8 cellular contexts compared by ENCODE assay signal in genomic region chr17:82228842-82229685, GRCh38. TPM values are rescaled to one million over a fixed set of nuclear protein-coding genes. Genes with fewer than 3 reads are reported as not detected.
DNase-seq lines count a peak whose midpoint lies in the region; ATAC-seq and TF ChIP-seq lines count a peak whose summit lies in the region.

SLC16A3 (plus strand) TSS chr17:82229042; CDS start chr17:82236009, 6,967 bp downstream.

- peak in 1 of 2 donors; percentile 71 for TF ChIP-seq POLR2A in vagina (IDR thresholded peaks at IDR 0.05)

- peak; percentile 78 for DNase-seq in DMS 273 (lab: John Stamatoyannopoulos, UW; ENCODE audit: unreplicated experiment)
- DNase-seq in DMS 273 treated with DMSO at 0.1 percent for 48 hours (lab: John Stamatoyannopoulos, UW): no peak
- peak; percentile 61 for DNase-seq in NOMO-1 treated with DMSO at 0.1 percent for 48 hours (lab: John Stamatoyannopoulos, UW; ENCODE audit: unreplicated experiment)
- peak; percentile 68 for DNase-seq in fibroblast of the aortic adventitia (ENCODE audit: low read depth)
- no peak for DNase-seq in neural crest cell (ENCODE audit: low read depth, low spot score)
- DNase-seq in vagina (ENCODE audit: extremely low spot score in 2 of 2): no peak

- H3K27ac Mint-ChIP-seq in activated T-helper 17 cell treated with anti-CD3 and anti-CD28 coated beads, Interleukin-2, amount 50 U/mL, for 72 hours: peak within 1 kb of the TSS; percentile 85
- H3K27ac Mint-ChIP-seq in neural crest cell (ENCODE audit: unreplicated experiment): no peak within 1 kb of the TSS

- H3K4me1 ChIP-seq in vagina: peaks cover 41% of the 10 kb centered on the region

- TF ChIP-seq CTCF in fibroblast of the aortic adventitia (IDR thresholded peaks at IDR 0.05; ENCODE audit: insufficient read depth, low read length): no peak
- TF ChIP-seq CTCF in neural crest cell (conservative IDR thresholded peaks at IDR 0.05): no peak
- no peak for TF ChIP-seq CTCF in vagina (IDR thresholded peaks at IDR 0.05)

- H3K36me3 Mint-ChIP-seq in activated T-helper 17 cell treated with anti-CD3 and anti-CD28 coated beads, Interleukin-2, amount 50 U/mL, for 72 hours (ENCODE audit: low read depth): peaks cover 33% of the 10 kb centered on the region
- no peaks in the 10 kb centered on the region for H3K36me3 Mint-ChIP-seq in neural crest cell (ENCODE audit: low read depth)

- no peaks in the 10 kb centered on the region for H3K27me3 Mint-ChIP-seq in activated T-helper 17 cell treated with anti-CD3 and anti-CD28 coated beads, Interleukin-2, amount 50 U/mL, for 72 hours
- peaks cover 26% of the 10 kb centered on the region for H3K27me3 Mint-ChIP-seq in neural crest cell (ENCODE audit: low read depth)

- ATAC-seq in HG02759 (IDR thresholded peaks at IDR 0.05; ENCODE audit: unreplicated experiment): peak; percentile 49
- peak; percentile 67 for ATAC-seq in activated T-helper 17 cell treated with anti-CD3 and anti-CD28 coated beads, Interleukin-2, amount 50 U/mL, for 72 hours (replicated peaks)

- H3K36me3 ChIP-seq in vagina: no peaks in the 10 kb centered on the region

- intact Hi-C loops in vagina (cut with DNase I): no loop called here

- no peaks in the 10 kb centered on the region for H3K9me3 ChIP-seq in vagina

- peak within 1 kb of the TSS; percentile 89 for H3K4me3 Mint-ChIP-seq in activated T-helper 17 cell treated with anti-CD3 and anti-CD28 coated beads, Interleukin-2, amount 50 U/mL, for 72 hours
- H3K4me3 Mint-ChIP-seq in neural crest cell: peak within 1 kb of the TSS; percentile 56

- H3K4me3 ChIP-seq in fibroblast of the aortic adventitia (ENCODE audit: low read depth, low read length): peak within 1 kb of the TSS; percentile 80
- peak within 1 kb of the TSS; percentile 53 to 63 for H3K4me3 ChIP-seq in vagina

- no peaks in the 10 kb centered on the region for H3K9me3 Mint-ChIP-seq in activated T-helper 17 cell treated with anti-CD3 and anti-CD28 coated beads, Interleukin-2, amount 50 U/mL, for 72 hours
- H3K9me3 Mint-ChIP-seq in neural crest cell: no peaks in the 10 kb centered on the region

- no peaks in the 10 kb centered on the region for H3K27me3 ChIP-seq in vagina

- H3K27ac ChIP-seq in vagina: peak within 1 kb of the TSS; percentile 93

- no peaks in the 10 kb centered on the region for H3K4me1 Mint-ChIP-seq in activated T-helper 17 cell treated with anti-CD3 and anti-CD28 coated beads, Interleukin-2, amount 50 U/mL, for 72 hours
- H3K4me1 Mint-ChIP-seq in neural crest cell: peaks cover 3% of the 10 kb centered on the region

RNA-seq across cellular contexts. Expression of gene SLC16A3, which starts in this region (rescaled TPM):
- total RNA-seq in activated T-helper 17 cell treated with anti-CD3 and anti-CD28 coated beads, Interleukin-2, amount 50 U/mL, for 72 hours: 100 to 1,000 TPM; 167 to 309 TPM
- total RNA-seq in fibroblast of the aortic adventitia (ENCODE audit: low replicate concordance) (13.0 and 44.6 TPM in 2 replicates), neural crest cell (1.5 and 8.6 TPM in 2 replicates), vagina (21.1 TPM)

Comparison
In these comparisons a context has a peak if more than half of its experiments do, and no peak if none do; other contexts are left out.
1. DNase-seq: peak in DMS 273 (single experiment), NOMO-1 treated with DMSO at 0.1 percent for 48 hours (single experiment) and fibroblast of the aortic adventitia (single experiment); none in DMS 273 treated with DMSO at 0.1 percent for 48 hours (single experiment), neural crest cell (single experiment) and vagina (0 of 2).